Comparison of ENCODE assay signal across 8 cellular contexts in the genomic region with DNA sequence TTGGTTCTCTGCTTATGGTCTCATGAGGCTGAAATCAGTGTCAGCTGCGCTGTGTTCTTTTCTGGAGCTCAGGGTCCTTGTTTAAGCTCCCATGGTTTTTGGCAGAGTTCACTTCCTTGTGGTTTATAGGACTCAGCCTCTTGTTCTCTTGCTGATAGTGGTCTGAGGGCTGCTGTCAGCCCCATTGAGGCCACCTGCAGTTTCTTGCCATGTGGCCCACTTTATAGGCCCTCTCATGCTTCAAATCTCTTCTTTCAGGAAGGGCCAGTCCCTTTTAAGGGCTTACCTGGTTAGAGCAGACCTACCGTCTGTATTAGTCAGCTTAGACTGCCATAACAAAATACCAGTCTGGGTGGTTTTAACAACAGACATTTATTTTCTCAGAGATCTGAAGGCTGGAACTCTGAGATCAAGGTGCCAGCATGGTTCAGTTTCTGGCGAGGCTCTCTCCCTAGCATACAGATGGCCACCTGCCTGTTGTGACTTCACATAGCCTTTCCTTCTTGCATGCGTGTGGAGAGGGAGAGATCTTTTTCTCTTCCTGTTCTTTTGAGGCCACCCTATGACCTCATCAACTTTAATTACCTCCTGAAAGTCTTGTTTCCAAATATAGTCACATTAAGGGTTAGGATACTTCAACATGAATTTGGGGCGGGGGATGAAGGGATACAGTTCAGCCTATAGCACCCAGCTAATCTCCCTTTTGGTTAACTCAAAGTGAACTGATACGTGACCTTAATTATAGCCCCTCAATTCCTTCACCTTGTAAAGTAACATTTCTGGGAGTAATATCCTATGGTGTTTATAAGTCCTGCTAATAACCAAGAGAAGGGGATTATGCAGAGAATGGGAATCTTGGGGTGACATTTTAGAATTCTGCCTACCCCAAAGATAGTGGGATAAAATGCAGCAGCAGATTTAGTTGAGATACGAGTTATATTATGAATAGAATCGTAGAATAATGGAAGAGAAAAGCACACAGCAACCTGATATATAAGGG.
A peak's percentile ranks its signal among the peaks of the same experiment; 100 is the strongest.
DNase-seq lines count a peak whose midpoint lies in the region; ATAC-seq and TF ChIP-seq lines count a peak whose summit lies in the region.

No MANE protein-coding gene starts in this region.

- POLR2A ChIA-PET in activated B cell treated with CpG ODN at 0.5 μM for 24 hours (lab: Charles Lee) (interaction anchor here (0.6 kb wide), 1 partner anchor 101 kb away, joined by 4 read pairs; no protein-coding TSS in a partner anchor), Caco-2 (lab: Charles Lee) (no interaction called here)

- H3K27ac ChIP-seq in BLaER1, result peak overlapping the region; percentile 54; the same call in 1 of the 2 replicates

- BruUV-seq in Caco-2 (replicated peaks; lab: Mats Ljungman, UMichigan), result no TSS peak

- intact Hi-C loops in activated B cell treated with CpG ODN at 0.5 μM for 24 hours (cut with micrococcal nuclease) (no loop called here), left colon (cut with DNase I, micrococcal nuclease) (no loop called here), Caco-2 (cut with micrococcal nuclease; ENCODE audit: unreplicated experiment) (no loop called here)

- no peak for TF ChIP-seq CTCF in activated B cell treated with CpG ODN at 0.5 μM for 24 hours (IDR thresholded peaks at IDR 0.05)
- TF ChIP-seq CTCF in Caco-2 (IDR thresholded peaks at IDR 0.05; ENCODE audit: insufficient read depth in 1 of 2, low read depth in 1 of 2, low read length in 1 of 2, severe bottlenecking in 1 of 2, unreplicated experiment in 1 of 2), result no peak

- H3K4me1 ChIP-seq in BLaER1, result peaks cover 29% of the 10 kb centered on the region
- H3K4me1 ChIP-seq in Caco-2, result peaks cover 5% of the 10 kb centered on the region; the same call in 1 of the 2 replicates

- H3K9me3 Mint-ChIP-seq in activated B cell treated with CpG ODN at 0.5 μM for 24 hours (no peaks in the 10 kb centered on the region), Caco-2 (ENCODE audit: unreplicated experiment) (no peaks in the 10 kb centered on the region)

- in situ Hi-C loops in KBM-7 (cut with MboI; ENCODE audit: low pct_unique_long_range_greater_than_20kb, low sequenced_read_pairs), result no loop called here

- no peaks in the 10 kb centered on the region for H3K36me3 ChIP-seq in BLaER1
- no peaks in the 10 kb centered on the region for H3K36me3 ChIP-seq in Caco-2 (ENCODE audit: control insufficient read depth, insufficient read depth, low read length)

- peaks cover 2% of the 10 kb centered on the region for H3K36me3 Mint-ChIP-seq in activated B cell treated with CpG ODN at 0.5 μM for 24 hours (ENCODE audit: low read depth)
- H3K36me3 Mint-ChIP-seq in Caco-2 (ENCODE audit: insufficient read depth, unreplicated experiment), result no peaks in the 10 kb centered on the region

- CTCF ChIA-PET in activated B cell treated with CpG ODN at 0.5 μM for 24 hours (lab: Charles Lee) (no interaction called here), Caco-2 (lab: Charles Lee) (no interaction called here)

- H3K27me3 ChIP-seq in BLaER1 (no peaks in the 10 kb centered on the region), Caco-2 (replicated peaks; ENCODE audit: control insufficient read depth, insufficient read depth, low read length) (no peaks in the 10 kb centered on the region)

- H3K4me3 Mint-ChIP-seq in activated B cell treated with CpG ODN at 0.5 μM for 24 hours (no peak overlapping the region), Caco-2 (ENCODE audit: unreplicated experiment) (no peak overlapping the region)

- peak overlapping the region; percentile 27 for H3K27ac Mint-ChIP-seq in activated B cell treated with CpG ODN at 0.5 μM for 24 hours
- H3K27ac Mint-ChIP-seq in Caco-2 (ENCODE audit: unreplicated experiment), result no peak overlapping the region

- H3K4me1 Mint-ChIP-seq in activated B cell treated with CpG ODN at 0.5 μM for 24 hours (peaks cover 61% of the 10 kb centered on the region), Caco-2 (ENCODE audit: low read depth, unreplicated experiment) (peaks cover 9% of the 10 kb centered on the region)

- ATAC-seq in activated B cell treated with CpG ODN at 0.5 μM for 24 hours (ENCODE audit: low read depth) (no peak), left colon (peak; percentile 69), GM18502 (IDR thresholded peaks at IDR 0.05; ENCODE audit: poor library complexity, unreplicated experiment) (no peak), GM18519 (IDR thresholded peaks at IDR 0.05; ENCODE audit: low FRiP score, unreplicated experiment) (no peak)

- H3K4me3 ChIP-seq in BLaER1, result no peak overlapping the region
- H3K4me3 ChIP-seq in Caco-2 (ENCODE audit: low read depth, low read length), result no peak overlapping the region

- 0 out of 2 replicates have a peak overlapping the region, but pooled peaks have one; percentile 2 for H3K9ac ChIP-seq in BLaER1

- H3K4me2 ChIP-seq in BLaER1, result peak overlapping the region; percentile 67

- peaks cover 67% of the 10 kb centered on the region for H4K20me1 ChIP-seq in BLaER1

- H3K27me3 Mint-ChIP-seq in activated B cell treated with CpG ODN at 0.5 μM for 24 hours, result no peaks in the 10 kb centered on the region
- no peaks in the 10 kb centered on the region for H3K27me3 Mint-ChIP-seq in Caco-2 (ENCODE audit: insufficient read depth, unreplicated experiment)

- DNase-seq in KBM-7 (peak; percentile 68), activated B cell treated with CpG ODN at 0.5 μM for 24 hours (no peak), left colon (no peak), Caco-2 (no peak), germinal center (ENCODE audit: low spot score) (no peak)

- no peaks in the 10 kb centered on the region for H3K9me3 ChIP-seq in BLaER1
- no peaks in the 10 kb centered on the region for H3K9me3 ChIP-seq in Caco-2
